21 cellular contexts compared by ENCODE assay signal in genomic region chr7:30313793-30314192, GRCh38.
"Had no signal": no experiment of that assay in that cellular context is flagged by ENCODE, and none has a peak within 500 bp of the region (broad histone marks: within the 10 kb centered on the region; RNA-seq: fewer than 3 reads in every experiment).

No MANE protein-coding gene starts in this region.

- H3K36me3 Mint-ChIP-seq: activated naive CD4-positive, alpha-beta T cell treated with anti-CD3 and anti-CD28 coated beads, Interleukin-2, amount 50 U/mL, for 72 hours; stimulated activated effector memory CD8-positive, alpha-beta T cell treated with anti-CD3 and anti-CD28 coated beads, Interleukin-12 subunit alpha, Interleukin-12 subunit beta, amount 100 ng/mL, for 72 hours had no signal

- H3K4me3 Mint-ChIP-seq: activated CD4-positive, alpha-beta T cell treated with anti-CD3 and anti-CD28 coated beads for 36 hours; activated T-cell treated with anti-CD3 and anti-CD28 coated beads, Interleukin-2, amount 50 U/mL, for 72 hours; central memory CD8-positive, alpha-beta T cell; naive thymus-derived CD4-positive, alpha-beta T cell; neural crest cell; stimulated activated effector memory CD8-positive, alpha-beta T cell treated with anti-CD3 and anti-CD28 coated beads, Interleukin-12 subunit alpha, Interleukin-12 subunit beta, amount 100 ng/mL, for 72 hours had no signal

- H3K27me3 Mint-ChIP-seq: activated CD4-positive, alpha-beta T cell treated with anti-CD3 and anti-CD28 coated beads for 36 hours; central memory CD8-positive, alpha-beta T cell; naive thymus-derived CD4-positive, alpha-beta T cell had no signal

- H3K9me3 Mint-ChIP-seq: activated T-cell treated with anti-CD3 and anti-CD28 coated beads, Interleukin-2, amount 50 U/mL, for 72 hours; central memory CD8-positive, alpha-beta T cell; neural crest cell; stimulated activated effector memory CD8-positive, alpha-beta T cell treated with anti-CD3 and anti-CD28 coated beads, Interleukin-12 subunit alpha, Interleukin-12 subunit beta, amount 100 ng/mL, for 72 hours had no signal

- H3K27ac ChIP-seq: left ventricle myocardium inferior, spleen, stomach, tibial artery had no signal

- H3K9me3 ChIP-seq: left ventricle myocardium inferior, spleen, stomach, tibial artery had no signal

- H3K36me3 ChIP-seq: left ventricle myocardium inferior, spleen, stomach, tibial artery had no signal

- H3K27ac Mint-ChIP-seq: activated CD4-positive, alpha-beta T cell treated with anti-CD3 and anti-CD28 coated beads for 36 hours; activated naive CD4-positive, alpha-beta T cell treated with anti-CD3 and anti-CD28 coated beads, Interleukin-2, amount 50 U/mL, for 72 hours; activated T-cell treated with anti-CD3 and anti-CD28 coated beads, Interleukin-2, amount 50 U/mL, for 72 hours; stimulated activated effector memory CD8-positive, alpha-beta T cell treated with anti-CD3 and anti-CD28 coated beads, Interleukin-12 subunit alpha, Interleukin-12 subunit beta, amount 100 ng/mL, for 72 hours had no signal

- DNase-seq: activated CD4-positive, alpha-beta T cell treated with anti-CD3 and anti-CD28 coated beads for 36 hours; activated CD4-positive, alpha-beta T cell treated with anti-CD3 and anti-CD28 coated beads, Interleukin-2, amount 50 U/mL, for 4 hours; activated CD4-positive, CD25-positive, alpha-beta regulatory T cell; activated naive CD4-positive, alpha-beta T cell; activated T-cell treated with anti-CD3 and anti-CD28 coated beads for 4 hours; activated T-cell treated with anti-CD3 and anti-CD28 coated beads, Interleukin-2, amount 50 U/mL, for 72 hours; effector CD8-positive, alpha-beta T cell; kidney glomerular epithelial cell; left ventricle myocardium inferior; naive thymus-derived CD4-positive, alpha-beta T cell; nucleus accumbens; right cardiac atrium; spleen; stimulated activated CD4-positive, alpha-beta T cell treated with anti-CD3 and anti-CD28 coated beads, Interleukin-2, amount 100 ng/mL, for 48 hours; stomach; T-helper 2 cell; tibial artery had no signal

- H3K4me3 ChIP-seq: left ventricle myocardium inferior, spleen, stomach, tibial artery had no signal

- ATAC-seq: activated CD4-positive, alpha-beta T cell treated with anti-CD3 and anti-CD28 coated beads for 36 hours; activated naive CD4-positive, alpha-beta T cell treated with anti-CD3 and anti-CD28 coated beads, Interleukin-2, amount 50 U/mL, for 72 hours; activated T-cell treated with anti-CD3 and anti-CD28 coated beads, Interleukin-2, amount 50 U/mL, for 72 hours; naive thymus-derived CD4-positive, alpha-beta T cell; right cardiac atrium; stimulated activated effector memory CD8-positive, alpha-beta T cell treated with anti-CD3 and anti-CD28 coated beads, Interleukin-12 subunit alpha, Interleukin-12 subunit beta, amount 100 ng/mL, for 72 hours had no signal

- H3K27me3 ChIP-seq: spleen, stomach, tibial artery had no signal
